19 cellular contexts compared by ENCODE assay signal in the genomic region with DNA sequence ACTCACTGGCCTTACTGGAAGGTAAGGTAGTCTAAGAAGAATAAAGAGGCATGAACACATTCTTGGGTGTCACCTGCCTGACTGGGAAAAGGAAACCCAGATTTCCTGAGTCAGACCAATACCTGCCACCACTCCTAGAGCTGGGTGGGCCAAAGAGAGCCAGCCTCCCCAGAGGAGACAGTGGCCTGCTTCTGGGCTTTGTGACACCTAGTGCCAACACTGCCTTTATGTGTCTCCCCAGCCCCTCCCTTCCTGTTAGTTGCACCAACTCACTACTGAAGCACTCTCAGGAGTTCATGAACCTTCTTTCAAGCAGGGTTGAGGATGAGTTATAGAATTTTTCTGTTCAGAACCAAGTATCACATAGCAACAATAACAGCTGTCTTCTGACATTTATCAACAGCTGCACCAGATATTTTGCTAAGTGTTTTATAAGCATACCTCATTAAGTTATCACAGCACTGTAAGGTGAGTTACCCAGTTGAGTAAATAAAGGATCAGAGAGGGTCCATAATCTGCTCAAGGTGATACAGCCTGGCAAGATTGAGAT.
"Had no signal": no experiment of that assay in that cellular context is flagged by ENCODE, and none has a peak within 500 bp of the region (broad histone marks: within the 10 kb centered on the region; RNA-seq: fewer than 3 reads in every experiment).

No MANE protein-coding gene starts in this region.

- H3K27ac Mint-ChIP-seq: activated B cell treated with CpG ODN at 0.5 μM for 24 hours; activated naive CD4-positive, alpha-beta T cell treated with anti-CD3 and anti-CD28 coated beads, Interleukin-2, amount 50 U/mL, for 24 hours; activated T-helper 2 cell treated with anti-CD3 and anti-CD28 coated beads, Interferon-gamma antibody, Interleukin-2, Interleukin-4, amounts not matched to agents 10 μg/mL and 5 μg/mL and 100 μg/mL, durations not matched to agents 14 hours and 24 hours and 36 hours; naive thymus-derived CD8-positive, alpha-beta T cell; neural progenitor cell; progenitor cell of endocrine pancreas; stimulated activated naive CD8-positive, alpha-beta T cell treated with anti-CD3 and anti-CD28 coated beads, Interleukin-15, Interleukin-2, amounts not matched to agents 100 ng/mL and 50 ng/mL, for 24 hours; T-helper 1 cell treated with Interleukin-12 subunit alpha and Interleukin-12 subunit beta and Interleukin-4 antibody, amounts not matched to agents 30 μg/mL and 1 μg/mL, for 36 hours had no signal

- H3K9me3 Mint-ChIP-seq: activated B cell treated with CpG ODN at 0.5 μM for 24 hours; activated naive CD4-positive, alpha-beta T cell treated with anti-CD3 and anti-CD28 coated beads, Interleukin-2, amount 50 U/mL, for 24 hours; activated T-helper 2 cell treated with anti-CD3 and anti-CD28 coated beads, Interferon-gamma antibody, Interleukin-2, Interleukin-4, amounts not matched to agents 10 μg/mL and 5 μg/mL and 100 μg/mL, durations not matched to agents 14 hours and 24 hours and 36 hours; central memory CD8-positive, alpha-beta T cell; naive thymus-derived CD8-positive, alpha-beta T cell; neural progenitor cell; stimulated activated naive CD8-positive, alpha-beta T cell treated with anti-CD3 and anti-CD28 coated beads, Interleukin-15, Interleukin-2, amounts not matched to agents 100 ng/mL and 50 ng/mL, for 24 hours; T-helper 1 cell treated with Interleukin-12 subunit alpha and Interleukin-12 subunit beta and Interleukin-4 antibody, amounts not matched to agents 30 μg/mL and 1 μg/mL, for 36 hours had no signal

- H3K4me1 Mint-ChIP-seq: activated B cell treated with CpG ODN at 0.5 μM for 24 hours; activated naive CD4-positive, alpha-beta T cell treated with anti-CD3 and anti-CD28 coated beads, Interleukin-2, amount 50 U/mL, for 24 hours; central memory CD8-positive, alpha-beta T cell; naive thymus-derived CD8-positive, alpha-beta T cell; neural progenitor cell had no signal

- DNase-seq: activated B cell treated with CpG ODN at 0.5 μM for 24 hours; activated CD4-positive, alpha-beta T cell treated with anti-CD3 and anti-CD28 coated beads, Interleukin-2, amount 50 U/mL, for 1 hour; effector memory CD4-positive, alpha-beta T cell; gastrocnemius medialis; hippocampal formation; kidney glomerular epithelial cell; left lung; naive thymus-derived CD8-positive, alpha-beta T cell; retina; spleen; stimulated activated CD4-positive, alpha-beta T cell treated with anti-CD3 and anti-CD28 coated beads, Interleukin-4, amount 100 ng/mL, for 1 hour; T1000 had no signal

- H3K27me3 Mint-ChIP-seq: activated B cell treated with CpG ODN at 0.5 μM for 24 hours; activated naive CD4-positive, alpha-beta T cell treated with anti-CD3 and anti-CD28 coated beads, Interleukin-2, amount 50 U/mL, for 24 hours; progenitor cell of endocrine pancreas had no signal

- H3K4me3 Mint-ChIP-seq: activated B cell treated with CpG ODN at 0.5 μM for 24 hours; activated naive CD4-positive, alpha-beta T cell treated with anti-CD3 and anti-CD28 coated beads, Interleukin-2, amount 50 U/mL, for 24 hours; central memory CD8-positive, alpha-beta T cell; naive thymus-derived CD8-positive, alpha-beta T cell; neural progenitor cell; stimulated activated naive CD8-positive, alpha-beta T cell treated with anti-CD3 and anti-CD28 coated beads, Interleukin-15, Interleukin-2, amounts not matched to agents 100 ng/mL and 50 ng/mL, for 24 hours; T-helper 1 cell treated with Interleukin-12 subunit alpha and Interleukin-12 subunit beta and Interleukin-4 antibody, amounts not matched to agents 30 μg/mL and 1 μg/mL, for 36 hours had no signal

- H3K36me3 Mint-ChIP-seq: activated naive CD4-positive, alpha-beta T cell treated with anti-CD3 and anti-CD28 coated beads, Interleukin-2, amount 50 U/mL, for 24 hours; naive thymus-derived CD8-positive, alpha-beta T cell; neural progenitor cell had no signal

- ATAC-seq: gastrocnemius medialis; left lung; naive thymus-derived CD8-positive, alpha-beta T cell had no signal
